In the genomic region with DNA sequence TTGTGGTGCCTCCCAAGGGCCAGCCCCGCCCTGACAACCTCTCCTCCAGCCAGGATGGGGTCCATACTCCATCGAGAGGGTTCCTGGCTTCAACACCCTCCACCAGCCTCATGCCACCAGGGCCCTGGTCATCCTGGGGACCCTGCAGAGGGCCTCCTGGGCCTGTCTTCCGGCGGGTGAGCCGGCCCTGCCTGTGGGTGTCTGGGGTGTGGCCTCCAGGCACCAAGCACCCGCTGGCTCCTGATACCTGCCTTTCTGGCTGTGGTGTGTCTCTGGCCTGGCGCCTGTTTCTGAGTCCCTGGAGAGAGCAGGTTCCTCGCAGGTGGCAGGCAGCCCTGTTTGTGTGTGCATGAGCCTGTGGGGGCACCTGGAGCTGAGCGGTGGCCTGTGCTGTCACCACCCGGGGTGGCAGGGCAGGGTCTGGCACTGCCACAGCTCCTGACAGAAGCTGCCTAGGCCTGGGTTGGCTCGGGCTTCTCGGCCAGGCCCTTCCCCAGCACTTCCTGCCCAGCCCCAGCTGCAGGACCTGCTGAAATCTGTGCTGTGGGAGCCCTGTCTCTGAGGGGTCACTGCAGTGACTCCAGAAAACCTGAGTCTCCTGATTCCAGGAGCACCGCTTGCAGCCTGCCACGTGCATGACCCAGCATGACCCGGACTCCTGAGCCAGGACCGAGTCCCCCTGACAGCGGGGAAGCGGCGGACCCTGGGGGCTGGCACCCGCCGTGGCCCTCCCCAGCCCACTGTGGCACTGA, we compare ENCODE assay signal across 5 cellular contexts.
DNase-seq lines count a peak whose midpoint lies in the region; ATAC-seq lines count a peak whose summit lies in the region.

No MANE protein-coding gene starts in this region.

- H3K9me3 Mint-ChIP-seq in activated naive CD8-positive, alpha-beta T cell treated with anti-CD3 and anti-CD28 coated beads, Interleukin-2, amount 50 U/mL, for 24 hours, result no peaks in the 10 kb centered on the region

- H3K27me3 Mint-ChIP-seq in activated naive CD8-positive, alpha-beta T cell treated with anti-CD3 and anti-CD28 coated beads, Interleukin-2, amount 50 U/mL, for 24 hours, result peaks cover 4% of the 10 kb centered on the region

- H3K36me3 Mint-ChIP-seq in activated naive CD8-positive, alpha-beta T cell treated with anti-CD3 and anti-CD28 coated beads, Interleukin-2, amount 50 U/mL, for 24 hours (ENCODE audit: low read depth), result peaks cover 4% of the 10 kb centered on the region

- peak; percentile 43 for DNase-seq in KG1 (lab: John Stamatoyannopoulos, UW)
- DNase-seq in activated naive CD8-positive, alpha-beta T cell treated with anti-CD3 and anti-CD28 coated beads, Interleukin-2, amount 50 U/mL, for 24 hours, result peak; percentile 44
- DNase-seq in stimulated activated CD4-positive, alpha-beta T cell treated with anti-CD3 and anti-CD28 coated beads, Interleukin-4, amount 100 ng/mL, for 24 hours, result peak; percentile 37
- no peak for DNase-seq in cortex of kidney (lab: John Stamatoyannopoulos, UW)
- no peak for DNase-seq in epidermal melanocyte (ENCODE audit: insufficient read length, low spot score)

- peak overlapping the region; percentile 17 for H3K4me3 Mint-ChIP-seq in activated naive CD8-positive, alpha-beta T cell treated with anti-CD3 and anti-CD28 coated beads, Interleukin-2, amount 50 U/mL, for 24 hours

- ATAC-seq in activated naive CD8-positive, alpha-beta T cell treated with anti-CD3 and anti-CD28 coated beads, Interleukin-2, amount 50 U/mL, for 24 hours, result no peak

- peak overlapping the region; percentile 83 for H3K27ac Mint-ChIP-seq in activated naive CD8-positive, alpha-beta T cell treated with anti-CD3 and anti-CD28 coated beads, Interleukin-2, amount 50 U/mL, for 24 hours

- H3K4me1 Mint-ChIP-seq in activated naive CD8-positive, alpha-beta T cell treated with anti-CD3 and anti-CD28 coated beads, Interleukin-2, amount 50 U/mL, for 24 hours, result peaks cover 52% of the 10 kb centered on the region

Comparison
In these comparisons a context has a peak if more than half of its experiments do, and no peak if none do; other contexts are left out.
1. DNase-seq: peak in KG1 (single experiment), activated naive CD8-positive, alpha-beta T cell treated with anti-CD3 and anti-CD28 coated beads, Interleukin-2, amount 50 U/mL, for 24 hours (single experiment) and stimulated activated CD4-positive, alpha-beta T cell treated with anti-CD3 and anti-CD28 coated beads, Interleukin-4, amount 100 ng/mL, for 24 hours (single experiment); none in cortex of kidney (single experiment) and epidermal melanocyte (single experiment).